Comparison of ENCODE assay signal across 8 cellular contexts in genomic region chr1:226827458-226827857, GRCh38. TPM values are rescaled to one million over a fixed set of nuclear protein-coding genes. Genes with fewer than 3 reads are reported as not detected.
DNase-seq lines count a peak whose midpoint lies in the region; ATAC-seq and TF ChIP-seq lines count a peak whose summit lies in the region.

No MANE protein-coding gene starts in this region.

- H3K27me3 ChIP-seq in GM23248 (replicated peaks; ENCODE audit: insufficient read depth) (no peaks in the 10 kb centered on the region), gastrocnemius medialis (no peaks in the 10 kb centered on the region)

- peaks cover 7% of the 10 kb centered on the region for H3K4me1 ChIP-seq in GM23248 (ENCODE audit: insufficient read depth)
- H3K4me1 ChIP-seq in gastrocnemius medialis: peaks cover 11 to 14% of the 10 kb centered on the region in 2 donors

- H3K36me3 ChIP-seq in GM23248 (ENCODE audit: low read depth) (no peaks in the 10 kb centered on the region), gastrocnemius medialis (no peaks in the 10 kb centered on the region)

- no peaks in the 10 kb centered on the region for H3K9me2 ChIP-seq in GM23248 (ENCODE audit: insufficient read depth)

- peak; percentile 68 for DNase-seq in GM23248
- peak; percentile 44 for DNase-seq in activated CD4-positive, alpha-beta T cell treated with anti-CD3 and anti-CD28 coated beads for 48 hours
- peak; percentile 3 for DNase-seq in fibroblast of peridontal ligament (ENCODE audit: extremely low read depth)
- DNase-seq in gastrocnemius medialis: peak; percentile 34 to 71
- no peak for DNase-seq in KG1 (lab: John Stamatoyannopoulos, UW)
- no peak for DNase-seq in NCI-H82 treated with DMSO at 0.1 percent for 48 hours (lab: John Stamatoyannopoulos, UW; ENCODE audit: unreplicated experiment)

- no peaks in the 10 kb centered on the region for H4K20me1 ChIP-seq in GM23248 (ENCODE audit: insufficient read depth)

- H3F3A ChIP-seq in GM23248 (ENCODE audit: insufficient read depth): no peaks in the 10 kb centered on the region

- peak overlapping the region; percentile 84 for H3K4me2 ChIP-seq in GM23248 (ENCODE audit: unreplicated experiment)

- H3K9ac ChIP-seq in GM23248: peak overlapping the region; percentile 91

- no peaks in the 10 kb centered on the region for H3K79me2 ChIP-seq in GM23248 (ENCODE audit: insufficient read depth)

- intact Hi-C loops in gastrocnemius medialis (cut with DNase I; ENCODE audit: low total_unique reads): loop anchor here (5.0 kb wide), 1 partner anchor 280 kb away; the partner anchor contains the start of gene STUM

- in situ Hi-C loops in GM23248 (cut with MboI): loop anchor here (25.0 kb wide), 1 partner anchor 610 kb away; no protein-coding TSS in a partner anchor
- in situ Hi-C loops in gastrocnemius medialis (cut with MboI; ENCODE audit: low sequenced_read_pairs in 4 of 4): loop anchor here in 3 of 4 donors (5.0 to 10.0 kb wide), 3 partner anchors 93 to 195 kb away; partner anchors contain the start of gene ITPKB (in 2 of the 3)

- peak overlapping the region; percentile 98 for H2AFZ ChIP-seq in GM23248

- H3K4me3 ChIP-seq in GM23248: peak overlapping the region; percentile 34; the same call in 1 of the 2 replicates
- peak overlapping the region; percentile 16 to 50 (median 34) for H3K4me3 ChIP-seq in gastrocnemius medialis

- H3K9me3 ChIP-seq in GM23248 (ENCODE audit: low read depth): no peaks in the 10 kb centered on the region
- no peaks in the 10 kb centered on the region for H3K9me3 ChIP-seq in gastrocnemius medialis

- H3K27ac ChIP-seq in GM23248 (peak overlapping the region; percentile 10), gastrocnemius medialis (peak overlapping the region; percentile 69 to 87 (median 77))

- ATAC-seq in gastrocnemius medialis: peak; percentile 48 to 61
- no peak for ATAC-seq in HG03280 (IDR thresholded peaks at IDR 0.05; ENCODE audit: unreplicated experiment)
- ATAC-seq in HG02763 (IDR thresholded peaks at IDR 0.05; ENCODE audit: unreplicated experiment): no peak

- WGBS in GM23248 (ENCODE audit: low coverage in 1 of 2, low lambda C conversion rate in 2 of 2, missing lambda C conversion rate in 2 of 2), 2 experiments: 19 to 23% methylated on average over 11 of the region's 11 CpGs

- TF ChIP-seq POLR2A in gastrocnemius medialis (IDR thresholded peaks at IDR 0.05): no peak

- no peak for TF ChIP-seq CTCF in gastrocnemius medialis (IDR thresholded peaks at IDR 0.05 in 4 of 5, conservative IDR thresholded peaks at IDR 0.05 in 1 of 5)

RNA-seq across cellular contexts. Expression of gene PSEN2, which starts 43.0 kb away (rescaled TPM):
- 7.0 and 13.9 TPM in 2 replicates for total RNA-seq in GM23248 (2014; rRNA removed; shearing (Covaris generic))
- polyA plus RNA-seq in GM23248 (2016; fragmentation: Nextera tagmentation; extraction: Ambion mirVana): 7.5 and 10.8 TPM in 2 replicates
- 10 to 100 TPM; 24.8 to 41.4 (median 34.1) TPM for total RNA-seq in gastrocnemius medialis

Comparison
In these comparisons a context has a peak if more than half of its experiments do, and no peak if none do; other contexts are left out.
1. DNase-seq: peak in GM23248 (single experiment), activated CD4-positive, alpha-beta T cell treated with anti-CD3 and anti-CD28 coated beads for 48 hours (single experiment), fibroblast of peridontal ligament (single experiment) and gastrocnemius medialis (2 of 2); none in KG1 (single experiment) and NCI-H82 treated with DMSO at 0.1 percent for 48 hours (single experiment).
2. ATAC-seq: peak in gastrocnemius medialis (2 of 2); none in HG03280 (single experiment) and HG02763 (single experiment).